In the genomic region with DNA sequence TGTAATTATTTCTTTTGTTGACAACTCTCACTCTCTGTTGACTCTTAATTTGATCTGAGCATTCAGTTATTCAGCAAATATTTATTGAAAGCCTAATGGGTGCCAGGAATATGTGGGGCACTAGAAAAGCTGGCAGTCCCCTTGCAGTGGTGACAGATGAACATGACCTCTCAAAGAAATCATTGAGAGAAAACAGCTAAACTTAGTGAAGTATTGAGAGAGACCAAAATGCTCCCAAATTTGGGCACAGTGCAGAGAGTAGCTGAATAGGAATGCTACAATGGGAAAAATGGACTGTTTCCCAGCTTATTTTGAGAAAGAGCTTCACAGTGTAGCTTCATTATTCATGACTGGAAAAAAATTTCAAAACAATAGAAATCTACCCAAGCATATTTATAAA, we compare ENCODE assay signal across 15 cellular contexts.
DNase-seq lines count a peak whose midpoint lies in the region; ATAC-seq and TF ChIP-seq lines count a peak whose summit lies in the region.
"Had no signal": no experiment of that assay in that cellular context is flagged by ENCODE, and none has a peak within 500 bp of the region (broad histone marks: within the 10 kb centered on the region; RNA-seq: fewer than 3 reads in every experiment).

No MANE protein-coding gene starts in this region.

- peaks cover 2 to 7% of the 10 kb centered on the region in 2 donors for H3K9me3 Mint-ChIP-seq in effector memory CD8-positive, alpha-beta T cell
- no peaks in the 10 kb centered on the region for H3K9me3 Mint-ChIP-seq in glutamatergic neuron (ENCODE audit: unreplicated experiment)

- ATAC-seq in effector memory CD8-positive, alpha-beta T cell (replicated peaks), result no peak

- no peaks in the 10 kb centered on the region for H3K9me3 ChIP-seq in GM23248 (ENCODE audit: low read depth)
- H3K9me3 ChIP-seq: SJSA1 had no signal

- 0 out of 2 replicates have a peak, but pooled peaks cover 11% of the 10 kb centered on the region for H3K4me1 ChIP-seq in GM23248 (ENCODE audit: insufficient read depth)
- H3K4me1 ChIP-seq: SJSA1 had no signal

- H3K27ac ChIP-seq in GM23248, result no peak overlapping the region
- peak overlapping the region in 41 of 59 donors; percentile 1 to 97 (median 41) for H3K27ac ChIP-seq in dorsolateral prefrontal cortex
- H3K27ac ChIP-seq: SJSA1 had no signal

- no peak for TF ChIP-seq CTCF in dorsolateral prefrontal cortex (IDR thresholded peaks at IDR 0.05 in 54 of 56, conservative IDR thresholded peaks at IDR 0.05 in 2 of 56; ENCODE audit: low read depth in 1 of 56, partially characterized antibody in 56 of 56)
- TF ChIP-seq CTCF in glutamatergic neuron (IDR thresholded peaks at IDR 0.05; ENCODE audit: partially characterized antibody, unreplicated experiment), result no peak

- no peak overlapping the region for H2AFZ ChIP-seq in GM23248

- H3K36me3 ChIP-seq in GM23248 (ENCODE audit: low read depth), result no peaks in the 10 kb centered on the region
- H3K36me3 ChIP-seq: SJSA1 had no signal

- intact Hi-C loops in dorsolateral prefrontal cortex (cut with DNase I), result loop anchor here in 1 of 2 donors (10.0 kb wide), 1 partner anchor 110 kb away; no protein-coding TSS in a partner anchor

- H3K4me2 ChIP-seq in GM23248 (ENCODE audit: unreplicated experiment), result no peak overlapping the region

- H3K79me2 ChIP-seq in GM23248 (ENCODE audit: insufficient read depth), result no peaks in the 10 kb centered on the region

- H3K4me1 Mint-ChIP-seq in effector memory CD8-positive, alpha-beta T cell (ENCODE audit: low read depth in 2 of 2), result no peaks in the 10 kb centered on the region
- no peaks in the 10 kb centered on the region for H3K4me1 Mint-ChIP-seq in glutamatergic neuron (ENCODE audit: low read depth, unreplicated experiment)
- H3K4me1 Mint-ChIP-seq: central memory CD8-positive, alpha-beta T cell; immature natural killer cell; nephron progenitor cell had no signal

- H3K4me3 ChIP-seq in GM23248 (no peak overlapping the region), dorsolateral prefrontal cortex (no peak overlapping the region)
- H3K4me3 ChIP-seq: SJSA1 had no signal

- H3K27me3 ChIP-seq in GM23248 (replicated peaks; ENCODE audit: insufficient read depth), result no peaks in the 10 kb centered on the region
- H3K27me3 ChIP-seq in dorsolateral prefrontal cortex, result no peaks in the 10 kb centered on the region
- H3K27me3 ChIP-seq: SJSA1 had no signal

- H3K9ac ChIP-seq in GM23248, result no peak overlapping the region

- no peaks in the 10 kb centered on the region for H3F3A ChIP-seq in GM23248 (ENCODE audit: insufficient read depth)

- no peak overlapping the region for H3K4me3 Mint-ChIP-seq in effector memory CD8-positive, alpha-beta T cell
- no peak overlapping the region for H3K4me3 Mint-ChIP-seq in glutamatergic neuron (ENCODE audit: unreplicated experiment)
- H3K4me3 Mint-ChIP-seq: central memory CD8-positive, alpha-beta T cell; immature natural killer cell; nephron progenitor cell had no signal

- DNase-seq in AG08395 (ENCODE audit: low spot score) (peak; percentile 28), GM23248 (peak; percentile 22), dorsolateral prefrontal cortex (no peak), midbrain (lab: John Stamatoyannopoulos, UW) (peak; percentile 50), germinal center (ENCODE audit: low spot score) (no peak), glutamatergic neuron (no peak), KG1 (lab: John Stamatoyannopoulos, UW) (no peak)
- no peak for DNase-seq in effector memory CD8-positive, alpha-beta T cell
- DNase-seq: immature natural killer cell, mesendoderm, MM.1S, NCI-H2171 treated with DMSO at 0.1 percent for 48 hours, nephron progenitor cell had no signal

- peaks cover 33 to 40% of the 10 kb centered on the region in 2 donors for H3K27me3 Mint-ChIP-seq in effector memory CD8-positive, alpha-beta T cell
- H3K27me3 Mint-ChIP-seq in glutamatergic neuron (ENCODE audit: unreplicated experiment), result no peaks in the 10 kb centered on the region

- H3K9me2 ChIP-seq in GM23248 (ENCODE audit: insufficient read depth), result no peaks in the 10 kb centered on the region

- H3K36me3 Mint-ChIP-seq in effector memory CD8-positive, alpha-beta T cell (ENCODE audit: insufficient read depth), result no peaks in the 10 kb centered on the region
- H3K36me3 Mint-ChIP-seq in glutamatergic neuron (ENCODE audit: unreplicated experiment), result peaks cover 5% of the 10 kb centered on the region

- H4K20me1 ChIP-seq in GM23248 (ENCODE audit: insufficient read depth), result no peaks in the 10 kb centered on the region

- in situ Hi-C loops in GM23248 (cut with MboI), result no loop called here

- no peak overlapping the region for H3K27ac Mint-ChIP-seq in effector memory CD8-positive, alpha-beta T cell
- H3K27ac Mint-ChIP-seq in glutamatergic neuron (ENCODE audit: unreplicated experiment), result no peak overlapping the region
- H3K27ac Mint-ChIP-seq: immature natural killer cell, nephron progenitor cell had no signal

Comparison
In these comparisons a context has a peak if more than half of its experiments do, and no peak if none do; other contexts are left out.
1. DNase-seq: peak in AG08395 (single experiment), GM23248 (single experiment) and midbrain (single experiment); none in dorsolateral prefrontal cortex (0 of 10), germinal center (single experiment), effector memory CD8-positive, alpha-beta T cell (0 of 3), glutamatergic neuron (single experiment) and KG1 (single experiment).